ENCODE assay signal across 25 cellular contexts in the genomic region with DNA sequence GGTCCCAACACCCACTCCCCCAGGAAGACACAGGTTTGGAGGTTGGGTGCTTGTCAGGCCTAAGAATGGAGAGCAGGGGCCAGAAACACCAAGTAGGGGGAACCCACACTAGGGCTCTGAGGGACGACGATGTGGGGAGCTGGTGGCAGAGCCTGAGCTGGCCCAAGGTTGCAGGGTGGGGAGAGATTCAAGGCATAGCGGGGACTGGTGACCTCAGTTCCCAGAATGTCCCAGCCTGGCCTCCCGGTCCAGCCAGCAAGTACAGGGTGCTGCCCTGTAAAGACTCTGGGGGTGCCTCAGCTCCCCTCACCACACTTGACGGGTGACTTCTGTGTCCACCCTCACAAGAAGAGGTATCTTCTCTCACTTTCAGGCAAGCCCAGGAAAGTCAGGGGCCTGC.
"Had no signal": no experiment of that assay in that cellular context is flagged by ENCODE, and none has a peak within 500 bp of the region (broad histone marks: within the 10 kb centered on the region; RNA-seq: fewer than 3 reads in every experiment).

No MANE protein-coding gene starts in this region.

- H3K36me3 ChIP-seq: colonic mucosa, esophagus squamous epithelium, gastrocnemius medialis, heart left ventricle, left lung, lower lobe of right lung had no signal

- H3K4me1 Mint-ChIP-seq: endodermal cell, immature natural killer cell, mesothelial cell of epicardium had no signal

- H3K27ac Mint-ChIP-seq: dendritic cell treated with granulocyte-macrophage colony-stimulating factor and Interleukin-4, amounts not matched to agents 40 ng/mL and 50 ng/mL, for 4 days; effector memory CD8-positive, alpha-beta T cell; endodermal cell; immature natural killer cell; mesothelial cell of epicardium had no signal

- H3K36me3 Mint-ChIP-seq: immature natural killer cell, mesothelial cell of epicardium had no signal

- ATAC-seq: effector memory CD8-positive, alpha-beta T cell; gastrocnemius medialis; left cardiac atrium; left lung; left ventricle myocardium superior; mucosa of descending colon had no signal

- H3K4me3 ChIP-seq: colonic mucosa, esophagus squamous epithelium, gastrocnemius medialis, heart left ventricle, hepatocyte, left lung, lower lobe of right lung, mucosa of descending colon had no signal

- FAIRE-seq: endometrium had no signal

- H3K4me1 ChIP-seq: colonic mucosa, esophagus squamous epithelium, gastrocnemius medialis, left lung, lower lobe of right lung had no signal

- H3K4me3 Mint-ChIP-seq: dendritic cell treated with granulocyte-macrophage colony-stimulating factor and Interleukin-4, amounts not matched to agents 40 ng/mL and 50 ng/mL, for 4 days; effector memory CD8-positive, alpha-beta T cell; endodermal cell; immature natural killer cell; mesothelial cell of epicardium had no signal

- H3K9me3 Mint-ChIP-seq: dendritic cell treated with granulocyte-macrophage colony-stimulating factor and Interleukin-4, amounts not matched to agents 40 ng/mL and 50 ng/mL, for 4 days; effector memory CD8-positive, alpha-beta T cell had no signal

- DNase-seq: colonic mucosa; cortex of kidney; effector CD8-positive, alpha-beta T cell; effector memory CD8-positive, alpha-beta T cell; endodermal cell; erythroblast; esophagus squamous epithelium; foreskin fibroblast; foreskin melanocyte; gastrocnemius medialis; heart left ventricle; hypothalamus; immature natural killer cell; islet precursor cell; left cardiac atrium; left ventricle myocardium superior; lower lobe of right lung; mesenchymal stem cell had no signal

- H3K27ac ChIP-seq: colonic mucosa, epithelial cell of prostate, esophagus squamous epithelium, gastrocnemius medialis, heart left ventricle, hepatocyte, left lung, lower lobe of right lung had no signal

- H3K27me3 ChIP-seq: colonic mucosa, hepatocyte had no signal

- H3K9me3 ChIP-seq: colonic mucosa, esophagus squamous epithelium, gastrocnemius medialis, heart left ventricle, left lung, lower lobe of right lung, mucosa of descending colon had no signal
